In genomic region chr12:48155786-48156185, GRCh38 we compare ENCODE assay signal across 8 cellular contexts. TPM values are rescaled to one million over a fixed set of nuclear protein-coding genes. Genes with fewer than 3 reads are reported as not detected.
DNase-seq lines count a peak whose midpoint lies in the region; TF ChIP-seq lines count a peak whose summit lies in the region.
"Not testable (repeated sequence)": the region's sequence is repeated elsewhere in the genome, so short reads cannot be mapped to it uniquely, and the experiment has no call there.

No MANE protein-coding gene starts in this region.

- H2AFZ ChIP-seq in Loucy (ENCODE audit: low read length); hepatocyte: not testable (repeated sequence)

- POLR2A ChIA-PET in CD4-positive, alpha-beta memory T cell (lab: Charles Lee; ENCODE audit: partially characterized antibody): interaction anchor here (2.2 to 5.0 kb wide), 2 partner anchors 51 to 250 kb away, joined by 7 to 90 read pairs; partner anchors contain the start of genes SENP1 and VDR

- not testable (repeated sequence) for DNase-seq in CD4-positive, alpha-beta memory T cell; activated T-helper 1 cell treated with anti-CD3 and anti-CD28 coated beads, Interleukin-12 subunit alpha, Interleukin-12 subunit beta, Interleukin-2, Interleukin-4 antibody, amounts not matched to agents 30 ng/mL and 10 ng/mL and 1 ng/mL, durations not matched to agents 14 hours and 24 hours and 36 hours (ENCODE audit: low spot score); hepatocyte (ENCODE audit: low spot score); nephron progenitor cell

- intact Hi-C loops in CD4-positive, alpha-beta memory T cell (cut with micrococcal nuclease): loop anchor here (2.0 kb wide), 2 partner anchors 193 to 449 kb away; partner anchors contain the start of genes RPAP3 and TMEM106C
- intact Hi-C loops in activated T-helper 1 cell treated with anti-CD3 and anti-CD28 coated beads, Interleukin-12 subunit alpha, Interleukin-12 subunit beta, Interleukin-2, Interleukin-4 antibody, amounts not matched to agents 30 ng/mL and 10 ng/mL and 1 ng/mL, durations not matched to agents 14 hours and 24 hours and 36 hours (cut with micrococcal nuclease): loop anchor here (2.0 kb wide), 3 partner anchors 193 to 347 kb away; partner anchors contain the start of gene TMEM106C

- peaks cover 13 to 32% of the 10 kb centered on the region in 2 donors for H3K36me3 Mint-ChIP-seq in CD4-positive, alpha-beta memory T cell
- peaks cover 19% of the 10 kb centered on the region for H3K36me3 Mint-ChIP-seq in activated T-helper 1 cell treated with anti-CD3 and anti-CD28 coated beads, Interleukin-12 subunit alpha, Interleukin-12 subunit beta, Interleukin-2, Interleukin-4 antibody, amounts not matched to agents 30 ng/mL and 10 ng/mL and 1 ng/mL, durations not matched to agents 14 hours and 24 hours and 36 hours (ENCODE audit: low read depth)
- peaks cover 29% of the 10 kb centered on the region for H3K36me3 Mint-ChIP-seq in brain
- H3K36me3 Mint-ChIP-seq in nephron progenitor cell (ENCODE audit: low read depth): not testable (repeated sequence)

- H3K36me3 ChIP-seq in CD4-positive, alpha-beta memory T cell (ENCODE audit: insufficient read depth, low read length): peaks cover 21% of the 10 kb centered on the region
- H3K36me3 ChIP-seq in Loucy (ENCODE audit: insufficient read depth, low read length); hepatocyte (replicated peaks; ENCODE audit: insufficient read depth, low read depth): not testable (repeated sequence)
- H3K36me3 ChIP-seq in skeletal muscle tissue (ENCODE audit: control insufficient read depth in 3 of 3, insufficient read depth in 3 of 3, low read length in 3 of 3): peaks cover 6 to 16% (median 10%) of the 10 kb centered on the region in 3 donors

- 98% methylated on average over 5 of the region's 5 CpGs for WGBS in hepatocyte (ENCODE audit: low lambda C conversion rate, missing lambda C conversion rate)

- H3K4me1 Mint-ChIP-seq in CD4-positive, alpha-beta memory T cell: peaks cover 18 to 54% (median 33%) of the 10 kb centered on the region in 4 donors
- peaks cover 21% of the 10 kb centered on the region for H3K4me1 Mint-ChIP-seq in activated T-helper 1 cell treated with anti-CD3 and anti-CD28 coated beads, Interleukin-12 subunit alpha, Interleukin-12 subunit beta, Interleukin-2, Interleukin-4 antibody, amounts not matched to agents 30 ng/mL and 10 ng/mL and 1 ng/mL, durations not matched to agents 14 hours and 24 hours and 36 hours (ENCODE audit: low read depth)
- peaks cover 50% of the 10 kb centered on the region for H3K4me1 Mint-ChIP-seq in brain
- peaks cover 21% of the 10 kb centered on the region for H3K4me1 Mint-ChIP-seq in nephron progenitor cell

- not testable (repeated sequence) for H3K27me3 Mint-ChIP-seq in CD4-positive, alpha-beta memory T cell; activated T-helper 1 cell treated with anti-CD3 and anti-CD28 coated beads, Interleukin-12 subunit alpha, Interleukin-12 subunit beta, Interleukin-2, Interleukin-4 antibody, amounts not matched to agents 30 ng/mL and 10 ng/mL and 1 ng/mL, durations not matched to agents 14 hours and 24 hours and 36 hours (ENCODE audit: insufficient read depth); brain; nephron progenitor cell (ENCODE audit: low read depth, poor library complexity)

- H3K79me2 ChIP-seq in Loucy (ENCODE audit: insufficient read depth, low read length) (peaks cover 34% of the 10 kb centered on the region), hepatocyte (peaks cover 34% of the 10 kb centered on the region)

- not testable (repeated sequence) for H3K9me3 ChIP-seq in CD4-positive, alpha-beta memory T cell (ENCODE audit: control insufficient read depth in 1 of 2, low read length in 2 of 2); Loucy (ENCODE audit: insufficient read depth, low read depth, low read length); hepatocyte (ENCODE audit: low read depth); skeletal muscle tissue (ENCODE audit: control insufficient read depth in 3 of 3, low read length in 3 of 3)

- H3K9ac ChIP-seq in Loucy (ENCODE audit: low read depth, low read length, poor library complexity, severe bottlenecking): peak overlapping the region; percentile 80
- H3K9ac ChIP-seq in skeletal muscle tissue (ENCODE audit: low read depth in 1 of 3, low read length in 3 of 3): peak overlapping the region in 1 of 3 donors; percentile 96

- not testable (repeated sequence) for H3K9me3 Mint-ChIP-seq in CD4-positive, alpha-beta memory T cell; activated T-helper 1 cell treated with anti-CD3 and anti-CD28 coated beads, Interleukin-12 subunit alpha, Interleukin-12 subunit beta, Interleukin-2, Interleukin-4 antibody, amounts not matched to agents 30 ng/mL and 10 ng/mL and 1 ng/mL, durations not matched to agents 14 hours and 24 hours and 36 hours; brain; nephron progenitor cell

- not testable (repeated sequence) for H3K27ac ChIP-seq in CD4-positive, alpha-beta memory T cell (ENCODE audit: low read depth, low read length); hepatocyte
- H3K27ac ChIP-seq in VCaP: peak overlapping the region; percentile 89; the same call in 1 of the 2 replicates
- peak overlapping the region; percentile 98 for H3K27ac ChIP-seq in skeletal muscle tissue (ENCODE audit: low read depth, low read length)

- peak overlapping the region in 7 of 8 donors; percentile 12 to 97 (median 94) for H3K4me3 Mint-ChIP-seq in CD4-positive, alpha-beta memory T cell
- H3K4me3 Mint-ChIP-seq in activated T-helper 1 cell treated with anti-CD3 and anti-CD28 coated beads, Interleukin-12 subunit alpha, Interleukin-12 subunit beta, Interleukin-2, Interleukin-4 antibody, amounts not matched to agents 30 ng/mL and 10 ng/mL and 1 ng/mL, durations not matched to agents 14 hours and 24 hours and 36 hours: peak overlapping the region; percentile 94
- peak overlapping the region; percentile 95 to 98 (median 98) for H3K4me3 Mint-ChIP-seq in brain
- H3K4me3 Mint-ChIP-seq in nephron progenitor cell: peak overlapping the region; percentile 92

- CTCF ChIA-PET in CD4-positive, alpha-beta memory T cell (lab: Charles Lee; ENCODE audit: partially characterized antibody): interaction anchor here (4.1 to 4.8 kb wide), 2 partner anchors 43 to 50 kb away, joined by 33 to 42 read pairs; partner anchors contain the start of gene SENP1

- H3K27ac Mint-ChIP-seq in CD4-positive, alpha-beta memory T cell: peak overlapping the region in 4 of 7 donors; percentile 12 to 96 (median 84)
- not testable (repeated sequence) for H3K27ac Mint-ChIP-seq in activated T-helper 1 cell treated with anti-CD3 and anti-CD28 coated beads, Interleukin-12 subunit alpha, Interleukin-12 subunit beta, Interleukin-2, Interleukin-4 antibody, amounts not matched to agents 30 ng/mL and 10 ng/mL and 1 ng/mL, durations not matched to agents 14 hours and 24 hours and 36 hours; nephron progenitor cell
- peak overlapping the region in 1 of 5 experiments; percentile 99 for H3K27ac Mint-ChIP-seq in brain

- H3K4me1 ChIP-seq in CD4-positive, alpha-beta memory T cell (ENCODE audit: insufficient read depth, low read length): peaks cover 23% of the 10 kb centered on the region
- H3K4me1 ChIP-seq in Loucy (ENCODE audit: insufficient read depth, low read length, poor library complexity, severe bottlenecking) (peaks cover 31% of the 10 kb centered on the region), skeletal muscle tissue (ENCODE audit: control insufficient read depth in 3 of 3, insufficient read depth in 3 of 3, low read length in 3 of 3) (peaks cover 31 to 44% (median 39%) of the 10 kb centered on the region in 3 donors)
- not testable (repeated sequence) for H3K4me1 ChIP-seq in hepatocyte (ENCODE audit: insufficient read depth)

- H3F3A ChIP-seq in Loucy (ENCODE audit: low read depth): not testable (repeated sequence)

- not testable (repeated sequence) for TF ChIP-seq CTCF in Loucy (conservative IDR thresholded peaks at IDR 0.05; ENCODE audit: low read length); VCaP (conservative IDR thresholded peaks at IDR 0.05); brain (conservative IDR thresholded peaks at IDR 0.05); hepatocyte (IDR thresholded peaks at IDR 0.05; ENCODE audit: poor library complexity); nephron progenitor cell (IDR thresholded peaks at IDR 0.05)

- H3K4me2 ChIP-seq in Loucy (ENCODE audit: low read depth, low read length, poor library complexity, severe bottlenecking): not testable (repeated sequence)
- H3K4me2 ChIP-seq in hepatocyte: peak overlapping the region; percentile 95

- H4K20me1 ChIP-seq in Loucy (ENCODE audit: insufficient read depth, low read length, poor library complexity, severe bottlenecking); hepatocyte (ENCODE audit: insufficient read depth, poor library complexity, severe bottlenecking): not testable (repeated sequence)

- not testable (repeated sequence) for H3K4me3 ChIP-seq in CD4-positive, alpha-beta memory T cell (ENCODE audit: low read length in 2 of 2); hepatocyte
- peak overlapping the region; percentile 84 for H3K4me3 ChIP-seq in Loucy (ENCODE audit: low read length, poor library complexity, severe bottlenecking)
- H3K4me3 ChIP-seq in skeletal muscle tissue (ENCODE audit: low read length in 3 of 3): peak overlapping the region in 1 of 3 donors; percentile 98

- not testable (repeated sequence) for H3K9me2 ChIP-seq in Loucy (replicated peaks; ENCODE audit: low read depth, low read length); hepatocyte (replicated peaks; ENCODE audit: insufficient read depth)

- not testable (repeated sequence) for H3K27me3 ChIP-seq in CD4-positive, alpha-beta memory T cell (ENCODE audit: insufficient read depth, low read length); Loucy (ENCODE audit: insufficient read depth, low read length, poor library complexity, severe bottlenecking); hepatocyte; skeletal muscle tissue (ENCODE audit: control insufficient read depth in 3 of 3, insufficient read depth in 3 of 3, low read length in 3 of 3)

RNA-seq across cellular contexts. Expression of gene ASB8, which starts 1.5 kb away (rescaled TPM):
- 10 to 100 TPM; 61.0 to 64.6 TPM for total RNA-seq in CD4-positive, alpha-beta memory T cell
- 10 to 100 TPM; 63.1 to 64.1 TPM for polyA plus RNA-seq in CD4-positive, alpha-beta memory T cell
- total RNA-seq in activated T-helper 1 cell treated with anti-CD3 and anti-CD28 coated beads, Interleukin-12 subunit alpha, Interleukin-12 subunit beta, Interleukin-2, Interleukin-4 antibody, amounts not matched to agents 30 ng/mL and 10 ng/mL and 1 ng/mL, durations not matched to agents 14 hours and 24 hours and 36 hours: 33.3 and 36.1 TPM in 2 replicates
- 26.6 TPM for polyA plus RNA-seq in brain (ENCODE audit: insufficient read depth, low read depth, low replicate concordance)
- total RNA-seq in hepatocyte: 22.4 and 27.2 TPM in 2 replicates
- polyA plus RNA-seq in hepatocyte: 24.8 and 29.0 TPM in 2 replicates
- 32.9 TPM for total RNA-seq in skeletal muscle tissue

RNA-seq across cellular contexts. Expression of gene CCDC184, which starts 27.7 kb away (rescaled TPM):
- under 1 TPM; 0.42 to 0.47 TPM for total RNA-seq in CD4-positive, alpha-beta memory T cell
- polyA plus RNA-seq in CD4-positive, alpha-beta memory T cell: under 1 TPM in 1 of 2 donors, not detected in 1; 0.15 TPM
- total RNA-seq in activated T-helper 1 cell treated with anti-CD3 and anti-CD28 coated beads, Interleukin-12 subunit alpha, Interleukin-12 subunit beta, Interleukin-2, Interleukin-4 antibody, amounts not matched to agents 30 ng/mL and 10 ng/mL and 1 ng/mL, durations not matched to agents 14 hours and 24 hours and 36 hours: 0.61 and 0.75 TPM in 2 replicates
- polyA plus RNA-seq in brain (ENCODE audit: insufficient read depth, low read depth, low replicate concordance): 8.9 TPM
- total RNA-seq in hepatocyte: 4.8 and 7.7 TPM in 2 replicates
- polyA plus RNA-seq in hepatocyte: 13.8 and 19.4 TPM in 2 replicates
- 0.52 TPM for total RNA-seq in skeletal muscle tissue

RNA-seq across cellular contexts. Expression of gene PFKM, which starts 36.6 kb away (rescaled TPM):
- total RNA-seq in CD4-positive, alpha-beta memory T cell: 10 to 100 TPM; 13.6 to 14.6 TPM
- polyA plus RNA-seq in CD4-positive, alpha-beta memory T cell: 1 to 10 TPM; 7.8 to 8.3 TPM
- 59.7 and 68.4 TPM in 2 replicates for total RNA-seq in activated T-helper 1 cell treated with anti-CD3 and anti-CD28 coated beads, Interleukin-12 subunit alpha, Interleukin-12 subunit beta, Interleukin-2, Interleukin-4 antibody, amounts not matched to agents 30 ng/mL and 10 ng/mL and 1 ng/mL, durations not matched to agents 14 hours and 24 hours and 36 hours
- polyA plus RNA-seq in brain (ENCODE audit: insufficient read depth, low read depth, low replicate concordance): 51.4 TPM
- total RNA-seq in hepatocyte: 45.6 and 49.1 TPM in 2 replicates
- 51.9 and 57.0 TPM in 2 replicates for polyA plus RNA-seq in hepatocyte
- 304 TPM for total RNA-seq in skeletal muscle tissue

RNA-seq across cellular contexts. Expression of gene OR10AD1, which starts 47.3 kb away (rescaled TPM):
- not detected for total RNA-seq in CD4-positive, alpha-beta memory T cell
- not detected for polyA plus RNA-seq in CD4-positive, alpha-beta memory T cell
- not detected in 2 replicates for total RNA-seq in activated T-helper 1 cell treated with anti-CD3 and anti-CD28 coated beads, Interleukin-12 subunit alpha, Interleukin-12 subunit beta, Interleukin-2, Interleukin-4 antibody, amounts not matched to agents 30 ng/mL and 10 ng/mL and 1 ng/mL, durations not matched to agents 14 hours and 24 hours and 36 hours
- polyA plus RNA-seq in brain (ENCODE audit: insufficient read depth, low read depth, low replicate concordance): not detected
- total RNA-seq in hepatocyte: not detected in 2 replicates
- 0.29 TPM in 1 of 2 replicates, not detected in the other for polyA plus RNA-seq in hepatocyte
- not detected for total RNA-seq in skeletal muscle tissue

RNA-seq across cellular contexts. Expression of gene SENP1, which starts 49.9 kb away (rescaled TPM):
- total RNA-seq in CD4-positive, alpha-beta memory T cell: 10 to 100 TPM; 28.7 to 35.1 TPM
- 1 to 10 TPM; 6.1 to 10.0 TPM for polyA plus RNA-seq in CD4-positive, alpha-beta memory T cell
- total RNA-seq in activated T-helper 1 cell treated with anti-CD3 and anti-CD28 coated beads, Interleukin-12 subunit alpha, Interleukin-12 subunit beta, Interleukin-2, Interleukin-4 antibody, amounts not matched to agents 30 ng/mL and 10 ng/mL and 1 ng/mL, durations not matched to agents 14 hours and 24 hours and 36 hours: 51.3 and 52.2 TPM in 2 replicates
- polyA plus RNA-seq in brain (ENCODE audit: insufficient read depth, low read depth, low replicate concordance) (9.5 TPM), hepatocyte (3.9 and 5.0 TPM in 2 replicates)
- total RNA-seq in hepatocyte (14.4 and 16.9 TPM in 2 replicates), skeletal muscle tissue (15.1 TPM)
